In genomic region chr9:77953590-77953989, GRCh38 we compare ENCODE assay signal across 1 cellular context.
TF ChIP-seq lines count a peak whose summit lies in the region.

No MANE protein-coding gene starts in this region.

TF ChIP-seq in GM12878, 131 proteins besides CTCF, POLR2A, EP300 and RAD21 (continued from another document):
- TF ChIP-seq RB1 (IDR thresholded peaks at IDR 0.05; ENCODE audit: borderline replicate concordance): no peak
- TF ChIP-seq JUND (IDR thresholded peaks at IDR 0.05; ENCODE audit: low read depth, low read length): no peak
- no peak for TF ChIP-seq CBFB (IDR thresholded peaks at IDR 0.05; ENCODE audit: low read depth)
- TF ChIP-seq, protein P1, sequence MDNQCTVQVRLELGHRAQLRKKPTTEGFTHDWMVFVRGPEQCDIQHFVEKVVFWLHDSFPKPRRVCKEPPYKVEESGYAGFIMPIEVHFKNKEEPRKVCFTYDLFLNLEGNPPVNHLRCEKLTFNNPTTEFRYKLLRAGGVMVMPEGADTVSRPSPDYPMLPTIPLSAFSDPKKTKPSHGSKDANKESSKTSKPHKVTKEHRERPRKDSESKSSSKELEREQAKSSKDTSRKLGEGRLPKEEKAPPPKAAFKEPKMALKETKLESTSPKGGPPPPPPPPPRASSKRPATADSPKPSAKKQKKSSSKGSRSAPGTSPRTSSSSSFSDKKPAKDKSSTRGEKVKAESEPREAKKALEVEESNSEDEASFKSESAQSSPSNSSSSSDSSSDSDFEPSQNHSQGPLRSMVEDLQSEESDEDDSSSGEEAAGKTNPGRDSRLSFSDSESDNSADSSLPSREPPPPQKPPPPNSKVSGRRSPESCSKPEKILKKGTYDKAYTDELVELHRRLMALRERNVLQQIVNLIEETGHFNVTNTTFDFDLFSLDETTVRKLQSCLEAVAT (IDR thresholded peaks at IDR 0.05): no peak
